In genomic region chr9:85478847-85479246, GRCh38 we compare ENCODE assay signal across 32 cellular contexts.
"Had no signal": no experiment of that assay in that cellular context is flagged by ENCODE, and none has a peak within 500 bp of the region (broad histone marks: within the 10 kb centered on the region; RNA-seq: fewer than 3 reads in every experiment).

No MANE protein-coding gene starts in this region.

- H3K27ac Mint-ChIP-seq: activated CD4-positive, alpha-beta memory T cell treated with anti-CD3 and anti-CD28 coated beads, Interleukin-2, amount 10 ng/mL, durations not matched to agents 7 days and 5 days; activated naive CD8-positive, alpha-beta T cell treated with anti-CD3 and anti-CD28 coated beads for 36 hours; activated T-cell treated with anti-CD3 and anti-CD28 coated beads, Interleukin-2, amount 50 U/mL, for 72 hours; activated T-helper 17 cell treated with anti-CD3 and anti-CD28 coated beads, Interleukin-2, amount 50 U/mL, for 72 hours had no signal

- H3K9me3 Mint-ChIP-seq: activated CD4-positive, alpha-beta memory T cell treated with anti-CD3 and anti-CD28 coated beads, Interleukin-2, amount 10 ng/mL, durations not matched to agents 7 days and 5 days; central memory CD8-positive, alpha-beta T cell had no signal

- H3K9ac ChIP-seq: KMS-11 had no signal

- H3K36me3 Mint-ChIP-seq: activated naive CD8-positive, alpha-beta T cell treated with anti-CD3 and anti-CD28 coated beads for 36 hours had no signal

- H3K27me3 ChIP-seq: brain microvascular endothelial cell had no signal

- H3K36me3 ChIP-seq: brain microvascular endothelial cell, WERI-Rb-1 had no signal

- ATAC-seq: activated T-cell treated with anti-CD3 and anti-CD28 coated beads, Interleukin-2, amount 50 U/mL, for 72 hours; activated T-helper 17 cell treated with anti-CD3 and anti-CD28 coated beads, Interleukin-2, amount 50 U/mL, for 72 hours; Panc1 had no signal

- H3K4me2 ChIP-seq: KMS-11 had no signal

- DNase-seq: activated CD4-positive, alpha-beta memory T cell treated with anti-CD3 and anti-CD28 coated beads, Interleukin-2, amount 10 ng/mL, durations not matched to agents 7 days and 5 days; activated CD4-positive, alpha-beta T cell treated with anti-CD3 and anti-CD28 coated beads for 1 hour; activated CD4-positive, alpha-beta T cell treated with anti-CD3 and anti-CD28 coated beads for 48 hours; activated CD4-positive, CD25-positive, alpha-beta regulatory T cell; activated CD8-positive, alpha-beta memory T cell treated with anti-CD3 and anti-CD28 coated beads for 24 hours; activated effector memory CD4-positive, alpha-beta T cell treated with anti-CD3 and anti-CD28 coated beads, Interleukin-2, amount 50 U/mL, for 16 hours; activated naive CD4-positive, alpha-beta T cell; activated naive CD4-positive, alpha-beta T cell treated with anti-CD3 and anti-CD28 coated beads, Interleukin-2, amount 50 U/mL, for 16 hours; activated naive CD8-positive, alpha-beta T cell treated with anti-CD3 and anti-CD28 coated beads for 36 hours; activated T-cell treated with anti-CD3 and anti-CD28 coated beads, Interleukin-2, amount 50 U/mL, for 1 hour; activated T-cell treated with anti-CD3 and anti-CD28 coated beads, Interleukin-2, amount 50 U/mL, for 72 hours; amniotic stem cell; aorta; brain microvascular endothelial cell; NCI-H1105; NCI-H1417 treated with DMSO at 0.1 percent for 48 hours; NCI-H187 treated with DMSO at 0.1 percent for 48 hours; NCI-H2081; NCI-H2171 treated with DMSO at 0.1 percent for 48 hours; NCI-H226; NCI-H446 treated with DMSO at 0.1 percent for 48 hours; NCI-H524; SIG-M5; SW 1271; T-helper 1 cell; T-helper 2 cell; T-helper 9 cell; WERI-Rb-1 had no signal

- H3K4me1 Mint-ChIP-seq: activated CD4-positive, alpha-beta memory T cell treated with anti-CD3 and anti-CD28 coated beads, Interleukin-2, amount 10 ng/mL, durations not matched to agents 7 days and 5 days; activated naive CD8-positive, alpha-beta T cell treated with anti-CD3 and anti-CD28 coated beads for 36 hours; activated T-helper 17 cell treated with anti-CD3 and anti-CD28 coated beads, Interleukin-2, amount 50 U/mL, for 72 hours; central memory CD8-positive, alpha-beta T cell had no signal

- H3K27ac ChIP-seq: brain microvascular endothelial cell, KMS-11, WERI-Rb-1 had no signal

- H3K4me3 Mint-ChIP-seq: activated CD4-positive, alpha-beta memory T cell treated with anti-CD3 and anti-CD28 coated beads, Interleukin-2, amount 10 ng/mL, durations not matched to agents 7 days and 5 days; activated naive CD8-positive, alpha-beta T cell treated with anti-CD3 and anti-CD28 coated beads for 36 hours; activated T-cell treated with anti-CD3 and anti-CD28 coated beads, Interleukin-2, amount 50 U/mL, for 72 hours; activated T-helper 17 cell treated with anti-CD3 and anti-CD28 coated beads, Interleukin-2, amount 50 U/mL, for 72 hours; central memory CD8-positive, alpha-beta T cell had no signal
